ENCODE assay signal across 1 cellular context in genomic region chr15:45548753-45549520, GRCh38.
TF ChIP-seq lines count a peak whose summit lies in the region.

No MANE protein-coding gene starts in this region.

TF ChIP-seq in K562, 482 proteins besides CTCF, POLR2A, EP300 and RAD21 (continued from another document and continues in another):
- no peak for TF ChIP-seq ZBTB40 (IDR thresholded peaks at IDR 0.05)
- no peak for TF ChIP-seq ZBTB40 (CRISPR knock-in tag; IDR thresholded peaks at IDR 0.05)
- TF ChIP-seq POLR2G (IDR thresholded peaks at IDR 0.05; ENCODE audit: low read depth, low read length) = no peak
- TF ChIP-seq POLR3G (IDR thresholded peaks at IDR 0.05; ENCODE audit: extremely low read depth, insufficient read length, insufficient replicate concordance) = no peak
- no peak for TF ChIP-seq GTF2F1 (IDR thresholded peaks at IDR 0.05; ENCODE audit: low read depth, low read length)
- TF ChIP-seq NFRKB (IDR thresholded peaks at IDR 0.05; ENCODE audit: low read depth) = peak; percentile 82
- TF ChIP-seq SIN3A (IDR thresholded peaks at IDR 0.05; ENCODE audit: borderline replicate concordance in 2 of 2, control insufficient read depth in 1 of 2, low read depth in 2 of 2, low read length in 2 of 2) = no peak
- TF ChIP-seq ZNF445 (CRISPR knock-in tag; IDR thresholded peaks at IDR 0.05; ENCODE audit: low read depth) = no peak
- TF ChIP-seq ELK1 (CRISPR knock-in tag; IDR thresholded peaks at IDR 0.05) = no peak
- TF ChIP-seq PATZ1 (CRISPR knock-in tag; IDR thresholded peaks at IDR 0.05; ENCODE audit: borderline replicate concordance) = no peak
- TF ChIP-seq ERF (CRISPR knock-in tag; IDR thresholded peaks at IDR 0.05) = no peak
- TF ChIP-seq ZBTB43 (CRISPR knock-in tag; IDR thresholded peaks at IDR 0.05) = no peak
- no peak for TF ChIP-seq FIP1L1 (IDR thresholded peaks at IDR 0.05; ENCODE audit: low read depth, low read length, poor library complexity, severe bottlenecking)
- TF ChIP-seq SLC30A9 (CRISPR knock-in tag; IDR thresholded peaks at IDR 0.05) = no peak
- TF ChIP-seq MYBL2 (IDR thresholded peaks at IDR 0.05; ENCODE audit: low read depth) = peak; percentile 41; the same call in 1 of the 2 replicates
- TF ChIP-seq MYBL2 (CRISPR knock-in tag; IDR thresholded peaks at IDR 0.05; ENCODE audit: borderline replicate concordance) = no peak
- TF ChIP-seq ZFPM2 (CRISPR knock-in tag; IDR thresholded peaks at IDR 0.05) = no peak
- TF ChIP-seq NFE2L1 (tag; IDR thresholded peaks at IDR 0.05; ENCODE audit: borderline replicate concordance, low read depth) = no peak
- TF ChIP-seq MTA3 (IDR thresholded peaks at IDR 0.05; ENCODE audit: borderline replicate concordance) = no peak
- no peak for TF ChIP-seq SMARCC2 (IDR thresholded peaks at IDR 0.05; ENCODE audit: low read depth)
- no peak for TF ChIP-seq SFPQ (IDR thresholded peaks at IDR 0.05; ENCODE audit: low read depth, low read length)
- no peak for TF ChIP-seq ARID2 (IDR thresholded peaks at IDR 0.05)
- TF ChIP-seq RERE (CRISPR knock-in tag; IDR thresholded peaks at IDR 0.05; ENCODE audit: borderline replicate concordance) = no peak
- TF ChIP-seq EHMT2 (IDR thresholded peaks at IDR 0.05) = peak; percentile 89
- TF ChIP-seq MNT (conservative IDR thresholded peaks at IDR 0.05) = peak; percentile 36 to 41; a peak in 1 of 4 replicates
- TF ChIP-seq ZEB2 (IDR thresholded peaks at IDR 0.05) = no peak
- peak; percentile 43 for TF ChIP-seq RBFOX2 (IDR thresholded peaks at IDR 0.05; ENCODE audit: low read depth, low read length)
- TF ChIP-seq DACH1 (IDR thresholded peaks at IDR 0.05; ENCODE audit: partially characterized antibody) = peak; percentile 58
- peak; percentile 20 for TF ChIP-seq TAF9B (IDR thresholded peaks at IDR 0.05; ENCODE audit: partially characterized antibody)
- TF ChIP-seq HNRNPH1 (optimal IDR thresholded peaks at IDR 0.05; ENCODE audit: low read depth, low read length) = no peak
- no peak for TF ChIP-seq BRF1 (IDR thresholded peaks at IDR 0.05; ENCODE audit: borderline replicate concordance, extremely low read depth, insufficient read length)
- peak; percentile 16 for TF ChIP-seq ZFP36 (IDR thresholded peaks at IDR 0.05; ENCODE audit: low read depth, low read length, partially characterized antibody)
- no peak for TF ChIP-seq RBBP5 (IDR thresholded peaks at IDR 0.05; ENCODE audit: borderline replicate concordance, insufficient read depth, low read length, poor library complexity, severe bottlenecking)
- TF ChIP-seq ZNF212 (CRISPR knock-in tag; IDR thresholded peaks at IDR 0.05) = no peak
- TF ChIP-seq MCM3 (IDR thresholded peaks at IDR 0.05) = no peak
- no peak for TF ChIP-seq ZNF41 (CRISPR knock-in tag; conservative IDR thresholded peaks at IDR 0.05)
- TF ChIP-seq LARP7 (IDR thresholded peaks at IDR 0.05) = no peak
- TF ChIP-seq IRF2 (CRISPR knock-in tag; IDR thresholded peaks at IDR 0.05) = no peak
- no peak for TF ChIP-seq ZNF140 (CRISPR knock-in tag; IDR thresholded peaks at IDR 0.05)
- no peak for TF ChIP-seq SMAD1 (IDR thresholded peaks at IDR 0.05; ENCODE audit: low read depth, low read length, partially characterized antibody)
